Comparison of ENCODE assay signal across 10 cellular contexts in genomic region chr9:132350861-132351315, GRCh38. TPM values are rescaled to one million over a fixed set of nuclear protein-coding genes. Genes with fewer than 3 reads are reported as not detected.
DNase-seq lines count a peak whose midpoint lies in the region; ATAC-seq and TF ChIP-seq lines count a peak whose summit lies in the region.
"Had no signal": no experiment of that assay in that cellular context is flagged by ENCODE, and none has a peak within 500 bp of the region (broad histone marks: within the 10 kb centered on the region; RNA-seq: fewer than 3 reads in every experiment).

No MANE protein-coding gene starts in this region.

- DNase-seq in GM10248 (ENCODE audit: extremely low spot score) (peak; percentile 67), NAMALWA (ENCODE audit: low spot score) (peak; percentile 77), colonic mucosa (no peak), renal cortical epithelial cell (ENCODE audit: low read depth) (peak; percentile 17), HuH-7.5 (ENCODE audit: low spot score) (no peak), NCI-H748 (lab: John Stamatoyannopoulos, UW; ENCODE audit: unreplicated experiment) (no peak)

- H3K4me3 ChIP-seq in colonic mucosa = no peak overlapping the region

- H3K27ac ChIP-seq in colonic mucosa = peak overlapping the region; percentile 22

- intact Hi-C loops in colonic mucosa (cut with DNase I) = no loop called here

- H3K9ac ChIP-seq in colonic mucosa (ENCODE audit: low read depth in 2 of 2, low read length in 2 of 2) = no peak overlapping the region

- TF ChIP-seq CTCF in GM10248 (IDR thresholded peaks at IDR 0.05; ENCODE audit: control extremely low read depth, extremely low read depth, low read depth, missing control alignments) = no peak
- TF ChIP-seq CTCF in colonic mucosa (IDR thresholded peaks at IDR 0.05) = no peak

- H3K27me3 ChIP-seq in colonic mucosa = no peaks in the 10 kb centered on the region

- no peaks in the 10 kb centered on the region for H3K9me3 ChIP-seq in colonic mucosa

- no peak for ATAC-seq in HG02852 (IDR thresholded peaks at IDR 0.05; ENCODE audit: unreplicated experiment)
- no peak for ATAC-seq in GM21576 (IDR thresholded peaks at IDR 0.05; ENCODE audit: unreplicated experiment)

- CTCF ChIA-PET in GM10248 (lab: Yijun Ruan, JAX) = interaction anchor here (1.5 to 1.6 kb wide), 2 partner anchors 18 to 91 kb away, joined by 3 to 4 read pairs; no protein-coding TSS in a partner anchor

- H3K36me3 ChIP-seq in colonic mucosa = peaks cover 3% of the 10 kb centered on the region

- H3K4me1 ChIP-seq in colonic mucosa = peaks cover 10% of the 10 kb centered on the region

- POLR2A ChIA-PET in GM10248 (lab: Yijun Ruan, JAX) = interaction anchor here (1.3 kb wide), 1 partner anchor 31 kb away, joined by 3 read pairs; no protein-coding TSS in a partner anchor

RNA-seq across cellular contexts. Expression of gene SETX, which starts 3.9 kb away (rescaled TPM):
- total RNA-seq in colonic mucosa (10 to 100 TPM; 25.8 to 36.8 TPM), renal cortical epithelial cell (73.5 and 87.4 TPM in 2 replicates)

RNA-seq across cellular contexts. Expression of gene TTF1, which starts 55.8 kb away (rescaled TPM):
- total RNA-seq in colonic mucosa (10 to 100 TPM; 11.1 to 11.2 TPM), renal cortical epithelial cell (13.5 and 18.4 TPM in 2 replicates)

RNA-seq across cellular contexts. Expression of gene CFAP77, which starts 59.1 kb away (rescaled TPM):
- not detected for total RNA-seq in colonic mucosa
- 0.10 TPM in 1 of 2 replicates, not detected in the other for total RNA-seq in renal cortical epithelial cell
- total RNA-seq: glomerular endothelial cell, M059J had no signal

Comparison
In these comparisons a context has a peak if more than half of its experiments do, and no peak if none do; other contexts are left out.
1. DNase-seq: peak in GM10248 (single experiment), NAMALWA (single experiment) and renal cortical epithelial cell (single experiment); none in colonic mucosa (single experiment), HuH-7.5 (single experiment) and NCI-H748 (single experiment).